Comparison of ENCODE assay signal across 8 cellular contexts in the genomic region with DNA sequence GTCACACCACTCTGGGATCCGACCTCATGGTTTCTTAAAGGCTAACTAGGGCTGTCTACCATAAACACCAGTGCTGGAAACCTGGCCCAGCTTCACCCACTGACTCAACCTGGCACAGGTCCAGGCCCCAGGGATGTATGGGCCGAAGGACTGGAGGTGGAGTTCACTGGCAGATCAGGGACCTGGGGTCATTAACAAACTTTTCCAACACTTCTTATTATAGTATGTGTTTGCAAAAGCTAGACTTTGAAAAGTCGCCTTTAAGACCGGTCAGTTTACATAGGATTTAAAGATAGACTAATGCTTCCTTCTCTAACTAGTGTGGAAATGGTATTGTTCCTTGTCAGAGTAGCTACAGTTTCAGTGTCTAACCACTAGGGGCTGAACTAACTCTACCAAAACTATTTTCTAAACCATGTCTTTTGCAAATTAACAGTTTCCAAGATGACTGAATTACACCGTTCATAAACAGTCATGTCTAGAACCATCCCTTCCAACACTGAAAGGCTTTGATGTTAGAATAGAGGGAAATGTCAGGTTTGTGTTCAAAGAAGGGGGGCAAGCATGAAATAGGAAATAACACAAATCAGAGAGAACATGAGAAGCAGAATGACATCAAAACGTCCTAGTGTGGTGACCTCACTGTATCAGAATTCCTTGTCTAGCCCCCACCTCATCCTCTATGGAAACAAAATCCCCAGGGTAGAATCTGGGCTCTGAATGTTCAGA. TPM values are rescaled to one million over a fixed set of nuclear protein-coding genes. Genes with fewer than 3 reads are reported as not detected.
DNase-seq lines count a peak whose midpoint lies in the region; ATAC-seq, FAIRE-seq and TF ChIP-seq lines count a peak whose summit lies in the region.

No MANE protein-coding gene starts in this region.

- no peaks in the 10 kb centered on the region for H3K27me3 ChIP-seq in pancreas

- H3K9me3 Mint-ChIP-seq in HFFc6 = no peaks in the 10 kb centered on the region
- no peaks in the 10 kb centered on the region for H3K9me3 Mint-ChIP-seq in activated T-helper 2 cell treated with anti-CD3 and anti-CD28 coated beads, Interferon-gamma antibody, Interleukin-2, Interleukin-4, amounts not matched to agents 10 μg/mL and 5 μg/mL and 100 μg/mL, durations not matched to agents 14 hours and 24 hours and 36 hours
- peaks cover 2% of the 10 kb centered on the region for H3K9me3 Mint-ChIP-seq in glutamatergic neuron (ENCODE audit: unreplicated experiment)

- H3K4me3 Mint-ChIP-seq in HFFc6 = peak overlapping the region; percentile 72
- no peak overlapping the region for H3K4me3 Mint-ChIP-seq in activated T-helper 2 cell treated with anti-CD3 and anti-CD28 coated beads, Interferon-gamma antibody, Interleukin-2, Interleukin-4, amounts not matched to agents 10 μg/mL and 5 μg/mL and 100 μg/mL, durations not matched to agents 14 hours and 24 hours and 36 hours (ENCODE audit: low read depth)
- H3K4me3 Mint-ChIP-seq in glutamatergic neuron (ENCODE audit: unreplicated experiment) = no peak overlapping the region

- no peak overlapping the region for H3K4me3 ChIP-seq in pancreas

- peak; percentile 75 for FAIRE-seq in pancreas (lab: Jason Lieb, UNC)

- peaks cover 0 to 12% (median 0%) of the 10 kb centered on the region in 3 donors for H3K36me3 ChIP-seq in pancreas

- intact Hi-C loops in activated T-helper 2 cell treated with anti-CD3 and anti-CD28 coated beads, Interferon-gamma antibody, Interleukin-2, Interleukin-4, amounts not matched to agents 10 μg/mL and 5 μg/mL and 100 μg/mL, durations not matched to agents 14 hours and 24 hours and 36 hours (cut with micrococcal nuclease) = loop anchor here (1.0 to 5.0 kb wide), 6 partner anchors 30 to 321 kb away; partner anchors contain the start of genes SFR1, SLK and STN1
- intact Hi-C loops in pancreas (cut with DNase I) = loop anchor here in 1 of 3 donors (10.0 kb wide), 1 partner anchor 327 kb away; no protein-coding TSS in a partner anchor

- H3K36me3 Mint-ChIP-seq in HFFc6 (ENCODE audit: low read depth) (no peaks in the 10 kb centered on the region), glutamatergic neuron (ENCODE audit: unreplicated experiment) (no peaks in the 10 kb centered on the region)
- H3K36me3 Mint-ChIP-seq in activated T-helper 2 cell treated with anti-CD3 and anti-CD28 coated beads, Interferon-gamma antibody, Interleukin-2, Interleukin-4, amounts not matched to agents 10 μg/mL and 5 μg/mL and 100 μg/mL, durations not matched to agents 14 hours and 24 hours and 36 hours (ENCODE audit: low read depth) = peaks cover 64% of the 10 kb centered on the region

- H3K4me1 Mint-ChIP-seq in HFFc6 (ENCODE audit: low read depth) = peaks cover 37% of the 10 kb centered on the region
- H3K4me1 Mint-ChIP-seq in activated T-helper 2 cell treated with anti-CD3 and anti-CD28 coated beads, Interferon-gamma antibody, Interleukin-2, Interleukin-4, amounts not matched to agents 10 μg/mL and 5 μg/mL and 100 μg/mL, durations not matched to agents 14 hours and 24 hours and 36 hours (ENCODE audit: low read depth) = peaks cover 38% of the 10 kb centered on the region
- peaks cover 10% of the 10 kb centered on the region for H3K4me1 Mint-ChIP-seq in glutamatergic neuron (ENCODE audit: low read depth, unreplicated experiment)

- H3K9me3 ChIP-seq in pancreas = no peaks in the 10 kb centered on the region

- H3K27ac ChIP-seq in pancreas = peak overlapping the region; percentile 42 to 83 (median 70)

- 2% methylated on average over 6 of the region's 6 CpGs for WGBS in pancreas, 2 donors

- peak; percentile 75 to 79 (median 76) for ATAC-seq in pancreas

- H3K4me1 ChIP-seq in pancreas = peaks cover 24 to 39% (median 38%) of the 10 kb centered on the region in 3 donors

- peak overlapping the region; percentile 60 for H3K27ac Mint-ChIP-seq in HFFc6
- H3K27ac Mint-ChIP-seq in activated T-helper 2 cell treated with anti-CD3 and anti-CD28 coated beads, Interferon-gamma antibody, Interleukin-2, Interleukin-4, amounts not matched to agents 10 μg/mL and 5 μg/mL and 100 μg/mL, durations not matched to agents 14 hours and 24 hours and 36 hours = peak overlapping the region; percentile 57
- H3K27ac Mint-ChIP-seq in glutamatergic neuron (ENCODE audit: unreplicated experiment) = peak overlapping the region; percentile 38

- H3K27me3 Mint-ChIP-seq in HFFc6 (ENCODE audit: insufficient read depth) (no peaks in the 10 kb centered on the region; the same call in 1 of the 2 replicates), glutamatergic neuron (ENCODE audit: unreplicated experiment) (peaks cover 2% of the 10 kb centered on the region)
- no peaks in the 10 kb centered on the region for H3K27me3 Mint-ChIP-seq in activated T-helper 2 cell treated with anti-CD3 and anti-CD28 coated beads, Interferon-gamma antibody, Interleukin-2, Interleukin-4, amounts not matched to agents 10 μg/mL and 5 μg/mL and 100 μg/mL, durations not matched to agents 14 hours and 24 hours and 36 hours (ENCODE audit: low read depth)

- peak; percentile 24 for DNase-seq in activated CD8-positive, alpha-beta memory T cell treated with anti-CD3 and anti-CD28 coated beads, Interleukin-2, amount 50 U/mL, for 4 hours
- no peak for DNase-seq in activated CD8-positive, alpha-beta memory T cell treated with anti-CD3 and anti-CD28 coated beads for 24 hours
- DNase-seq in HFFc6 (peak; percentile 76), NCI-H2227 (lab: John Stamatoyannopoulos, UW; ENCODE audit: unreplicated experiment) (peak; percentile 5), glutamatergic neuron (no peak), pancreas (peak; percentile 84 to 96 (median 92)), ecto neural progenitor cell (ENCODE audit: low spot score) (no peak)
- no peak for DNase-seq in activated T-helper 2 cell treated with anti-CD3 and anti-CD28 coated beads, Interferon-gamma antibody, Interleukin-2, Interleukin-4, amounts not matched to agents 10 μg/mL and 5 μg/mL and 100 μg/mL, durations not matched to agents 14 hours and 24 hours and 36 hours (ENCODE audit: low spot score)

- TF ChIP-seq CTCF in HFFc6 (IDR thresholded peaks at IDR 0.05) = peak; percentile 97
- peak; percentile 91 for TF ChIP-seq CTCF in glutamatergic neuron (IDR thresholded peaks at IDR 0.05; ENCODE audit: partially characterized antibody, unreplicated experiment)
- TF ChIP-seq CTCF in pancreas (IDR thresholded peaks at IDR 0.05) = peak; percentile 60 to 82 (median 67)

RNA-seq across cellular contexts. Expression of gene STN1, which starts 29.7 kb away (rescaled TPM):
- 10 to 100 TPM; 12.1 to 15.6 (median 14.7) TPM for total RNA-seq in HFFc6 (2021; fragmentation: NEBNext Ultra II Directional; extraction: Animal tissue kit (Norgen Biotek cat#: 25700))
- 21.7 and 25.1 TPM in 2 replicates for total RNA-seq in activated T-helper 2 cell treated with anti-CD3 and anti-CD28 coated beads, Interferon-gamma antibody, Interleukin-2, Interleukin-4, amounts not matched to agents 10 μg/mL and 5 μg/mL and 100 μg/mL, durations not matched to agents 14 hours and 24 hours and 36 hours
- total RNA-seq in glutamatergic neuron (ENCODE audit: unreplicated experiment) (57.1 TPM), pancreas (10 to 100 TPM; 11.9 to 15.9 (median 13.8) TPM)
- 10 to 100 TPM in 1 of 2 donors, 1 to 10 TPM in 1; 7.0 to 11.9 TPM for polyA plus RNA-seq in pancreas

RNA-seq across cellular contexts. Expression of gene SH3PXD2A, which starts 32.9 kb away (rescaled TPM):
- total RNA-seq in HFFc6 (2021; fragmentation: NEBNext Ultra II Directional; extraction: Animal tissue kit (Norgen Biotek cat#: 25700)) = 100 to 1,000 TPM in 2 of 6 experiments, 10 to 100 TPM in 4; 75.5 to 113 (median 81.1) TPM
- total RNA-seq in activated T-helper 2 cell treated with anti-CD3 and anti-CD28 coated beads, Interferon-gamma antibody, Interleukin-2, Interleukin-4, amounts not matched to agents 10 μg/mL and 5 μg/mL and 100 μg/mL, durations not matched to agents 14 hours and 24 hours and 36 hours = 8.3 and 8.6 TPM in 2 replicates
- total RNA-seq in glutamatergic neuron (ENCODE audit: unreplicated experiment) = 16.7 TPM
- 10 to 100 TPM in 1 of 6 donors, 1 to 10 TPM in 5; 3.9 to 16.4 (median 6.7) TPM for total RNA-seq in pancreas
- polyA plus RNA-seq in pancreas = 10 to 100 TPM in 1 of 2 donors, 1 to 10 TPM in 1; 8.1 to 10.6 TPM

Comparison
In these comparisons a context has a peak if more than half of its experiments do, and no peak if none do; other contexts are left out.
1. DNase-seq: peak in activated CD8-positive, alpha-beta memory T cell treated with anti-CD3 and anti-CD28 coated beads, Interleukin-2, amount 50 U/mL, for 4 hours (single experiment), HFFc6 (single experiment), NCI-H2227 (single experiment) and pancreas (6 of 6); none in activated CD8-positive, alpha-beta memory T cell treated with anti-CD3 and anti-CD28 coated beads for 24 hours (single experiment), activated T-helper 2 cell treated with anti-CD3 and anti-CD28 coated beads, Interferon-gamma antibody, Interleukin-2, Interleukin-4, amounts not matched to agents 10 μg/mL and 5 μg/mL and 100 μg/mL, durations not matched to agents 14 hours and 24 hours and 36 hours (single experiment), glutamatergic neuron (single experiment) and ecto neural progenitor cell (single experiment).
2. Peak in every context shown above with its lines, with median percentiles within 50 percentile points of each other: H3K27ac Mint-ChIP-seq and CTCF ChIP-seq.